17 cellular contexts compared by ENCODE assay signal in genomic region chr10:21720090-21720489, GRCh38.
A peak's percentile ranks its signal among the peaks of the same experiment; 100 is the strongest.
DNase-seq lines count a peak whose midpoint lies in the region; ATAC-seq and TF ChIP-seq lines count a peak whose summit lies in the region.
"Had no signal": no experiment of that assay in that cellular context is flagged by ENCODE, and none has a peak within 500 bp of the region (broad histone marks: within the 10 kb centered on the region; RNA-seq: fewer than 3 reads in every experiment).

No MANE protein-coding gene starts in this region.

- CTCF ChIA-PET in OCI-LY7 (lab: Charles Lee; ENCODE audit: unreplicated experiment) = interaction anchor here (0.6 kb wide), 1 partner anchor 244 kb away, joined by 3 read pairs; no protein-coding TSS in a partner anchor

- TF ChIP-seq RAD21 in Ishikawa (IDR thresholded peaks at IDR 0.05; ENCODE audit: low read depth) = no peak

- no peaks in the 10 kb centered on the region for H3K9me3 Mint-ChIP-seq in activated T-cell treated with anti-CD3 and anti-CD28 coated beads, Interleukin-2, amount 50 U/mL, for 24 hours
- H3K9me3 Mint-ChIP-seq: IgD-negative memory B cell had no signal

- H3K27me3 Mint-ChIP-seq in activated T-cell treated with anti-CD3 and anti-CD28 coated beads, Interleukin-2, amount 50 U/mL, for 24 hours = no peaks in the 10 kb centered on the region
- H3K27me3 Mint-ChIP-seq: dendritic cell treated with granulocyte-macrophage colony-stimulating factor and Interleukin-4, amounts not matched to agents 40 ng/mL and 50 ng/mL, for 4 days; IgD-negative memory B cell; T-helper 17 cell had no signal

- no peak for TF ChIP-seq POLR2A in lower leg skin (IDR thresholded peaks at IDR 0.05)

- no peaks in the 10 kb centered on the region for H3K79me2 ChIP-seq in OCI-LY7 (ENCODE audit: insufficient read depth, low read depth, low read length)

- no peaks in the 10 kb centered on the region for H4K20me1 ChIP-seq in OCI-LY7 (ENCODE audit: insufficient read depth, low read length)

- POLR2A ChIA-PET in OCI-LY7 (lab: Charles Lee) = interaction anchor here (0.6 to 2.3 kb wide), 3 partner anchors 9 to 12 kb away, joined by 4 to 9 read pairs (median 4); no protein-coding TSS in a partner anchor

- DNase-seq in activated T-cell treated with anti-CD3 and anti-CD28 coated beads, Interleukin-2, amount 50 U/mL, for 24 hours = no peak
- no peak for DNase-seq in activated T-cell treated with anti-CD3 and anti-CD28 coated beads, Interleukin-2, amount 50 U/mL, for 48 hours
- DNase-seq in epithelial cell of esophagus (ENCODE audit: low read depth) (peak; percentile 34), UCSD-AML1 (lab: John Stamatoyannopoulos, UW; ENCODE audit: unreplicated experiment) (no peak), OCI-LY7 (ENCODE audit: low spot score) (no peak), lower leg skin (ENCODE audit: low spot score in 2 of 2) (no peak)
- no peak for DNase-seq in stimulated activated naive CD8-positive, alpha-beta T cell treated with anti-CD3 and anti-CD28 coated beads, Interleukin-15, Interleukin-2, amounts not matched to agents 100 U/mL and 50 U/mL, for 24 hours
- DNase-seq: activated CD4-positive, alpha-beta T cell treated with anti-CD3 and anti-CD28 coated beads for 48 hours; anterior cingulate cortex; NCI-H1105 treated with DMSO at 0.1 percent for 48 hours; NCI-H526; occipital lobe; T-helper 17 cell had no signal

- H3K4me3 ChIP-seq in epithelial cell of esophagus (ENCODE audit: low read length) = no peak overlapping the region
- H3K4me3 ChIP-seq in OCI-LY7 (ENCODE audit: low read depth, low read length, poor library complexity, severe bottlenecking) = no peak overlapping the region
- no peak overlapping the region for H3K4me3 ChIP-seq in lower leg skin (ENCODE audit: low read depth, poor library complexity, severe bottlenecking)
- H3K4me3 ChIP-seq: smooth muscle cell had no signal

- no peak overlapping the region for H3K4me2 ChIP-seq in OCI-LY7 (ENCODE audit: low read length)
- H3K4me2 ChIP-seq: smooth muscle cell had no signal

- H3K4me1 Mint-ChIP-seq in activated T-cell treated with anti-CD3 and anti-CD28 coated beads, Interleukin-2, amount 50 U/mL, for 24 hours (ENCODE audit: low read depth) = peaks cover 29% of the 10 kb centered on the region

- TF ChIP-seq EP300 in Ishikawa (IDR thresholded peaks at IDR 0.05; ENCODE audit: borderline replicate concordance) = no peak

- ATAC-seq in stimulated activated naive CD8-positive, alpha-beta T cell treated with anti-CD3 and anti-CD28 coated beads, Interleukin-15, Interleukin-2, amounts not matched to agents 100 U/mL and 50 U/mL, for 24 hours = peak; percentile 40
- ATAC-seq: T-helper 17 cell had no signal

- peaks cover 25% of the 10 kb centered on the region for H3K36me3 ChIP-seq in OCI-LY7 (ENCODE audit: insufficient read depth, low read length)

- no peak overlapping the region for H2AFZ ChIP-seq in OCI-LY7 (ENCODE audit: low read length)

- 82 to 89% methylated on average over 3 of the region's 3 CpGs for WGBS in lower leg skin, 2 donors

- TF ChIP-seq CTCF in epithelial cell of esophagus (IDR thresholded peaks at IDR 0.05; ENCODE audit: insufficient read depth, low read depth, low read length, missing control alignments) = no peak
- no peak for TF ChIP-seq CTCF in OCI-LY7 (conservative IDR thresholded peaks at IDR 0.05; ENCODE audit: low read length)
- TF ChIP-seq CTCF in lower leg skin (IDR thresholded peaks at IDR 0.05) = no peak

- no peak overlapping the region for H3K27ac ChIP-seq in OCI-LY7 (ENCODE audit: low read depth, low read length, poor library complexity, severe bottlenecking)

- intact Hi-C loops in OCI-LY7 (cut with micrococcal nuclease; ENCODE audit: unreplicated experiment) (no loop called here), lower leg skin (cut with DNase I; ENCODE audit: low total_unique reads) (no loop called here)

- H3K4me3 Mint-ChIP-seq in activated T-cell treated with anti-CD3 and anti-CD28 coated beads, Interleukin-2, amount 50 U/mL, for 24 hours = no peak overlapping the region
- H3K4me3 Mint-ChIP-seq: dendritic cell treated with granulocyte-macrophage colony-stimulating factor and Interleukin-4, amounts not matched to agents 40 ng/mL and 50 ng/mL, for 4 days; IgD-negative memory B cell; T-helper 17 cell had no signal

- peaks cover 67% of the 10 kb centered on the region for H3K36me3 Mint-ChIP-seq in activated T-cell treated with anti-CD3 and anti-CD28 coated beads, Interleukin-2, amount 50 U/mL, for 24 hours (ENCODE audit: low read depth)

- no peaks in the 10 kb centered on the region for H3K9me2 ChIP-seq in OCI-LY7 (ENCODE audit: insufficient read depth, low read length)

- H3K9me3 ChIP-seq in OCI-LY7 (ENCODE audit: low read length) = no peaks in the 10 kb centered on the region

- BruUV-seq in OCI-LY7 (replicated peaks; lab: Mats Ljungman, UMichigan) = no TSS peak

- no peaks in the 10 kb centered on the region for H3K4me1 ChIP-seq in OCI-LY7 (ENCODE audit: insufficient read depth, low read length, poor library complexity, severe bottlenecking)

- peak overlapping the region; percentile 3 for H3K27ac Mint-ChIP-seq in activated T-cell treated with anti-CD3 and anti-CD28 coated beads, Interleukin-2, amount 50 U/mL, for 24 hours
- H3K27ac Mint-ChIP-seq: dendritic cell treated with granulocyte-macrophage colony-stimulating factor and Interleukin-4, amounts not matched to agents 40 ng/mL and 50 ng/mL, for 4 days; IgD-negative memory B cell; T-helper 17 cell had no signal

TF ChIP-seq in Ishikawa, 13 proteins besides CTCF, POLR2A, EP300 and RAD21:
- peak; percentile 73; the same call in 1 of the 2 replicates for TF ChIP-seq CEBPB (IDR thresholded peaks at IDR 0.05)
- TF ChIP-seq MAX (IDR thresholded peaks at IDR 0.05) = peak; percentile 69
- TF ChIP-seq REST (IDR thresholded peaks at IDR 0.05; ENCODE audit: low read depth) = no peak
